In the genomic region with DNA sequence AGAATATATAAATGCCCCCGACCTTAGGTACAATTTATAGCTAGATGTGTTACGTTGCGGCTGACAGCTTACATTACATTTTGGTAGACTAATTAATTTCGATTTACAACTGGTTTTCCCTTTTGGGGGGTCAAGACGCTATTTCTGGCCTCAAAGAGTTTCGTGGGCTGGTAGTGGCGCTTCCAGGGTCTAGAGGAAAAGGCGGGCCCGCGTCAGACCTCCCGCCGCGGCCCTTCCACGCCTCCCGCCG, we compare ENCODE assay signal across 8 cellular contexts. TPM values are rescaled to one million over a fixed set of nuclear protein-coding genes. Genes with fewer than 3 reads are reported as not detected.
DNase-seq lines count a peak whose midpoint lies in the region; ATAC-seq, FAIRE-seq and TF ChIP-seq lines count a peak whose summit lies in the region.

No MANE protein-coding gene starts in this region.

- DNase-seq in activated CD4-positive, alpha-beta T cell treated with anti-CD3 and anti-CD28 coated beads, Interleukin-2, amount 10 ng/mL, durations not matched to agents 7 days and 5 days = no peak
- no peak for DNase-seq in activated CD4-positive, alpha-beta T cell treated with anti-CD3 and anti-CD28 coated beads for 4 hours
- no peak for DNase-seq in activated naive CD8-positive, alpha-beta T cell treated with anti-CD3 and anti-CD28 coated beads, Interleukin-2, amount 10 ng/mL, durations not matched to agents 7 days and 5 days
- DNase-seq in left lung (no peak), NCI-H2107 treated with DMSO at 0.1 percent for 48 hours (lab: John Stamatoyannopoulos, UW; ENCODE audit: unreplicated experiment) (no peak), HTR-8/SVneo (ENCODE audit: insufficient read length, low spot score) (no peak)
- no peak for DNase-seq in effector CD4-positive, alpha-beta T cell

- no peaks in the 10 kb centered on the region for H3K36me3 ChIP-seq in left lung
- no peaks in the 10 kb centered on the region for H3K36me3 ChIP-seq in thymus (ENCODE audit: control insufficient read depth, insufficient read depth)

- H3K27me3 Mint-ChIP-seq in activated CD4-positive, alpha-beta T cell treated with anti-CD3 and anti-CD28 coated beads, Interleukin-2, amount 10 ng/mL, durations not matched to agents 7 days and 5 days = no peaks in the 10 kb centered on the region
- no peaks in the 10 kb centered on the region for H3K27me3 Mint-ChIP-seq in activated naive CD8-positive, alpha-beta T cell treated with anti-CD3 and anti-CD28 coated beads, Interleukin-2, amount 10 ng/mL, durations not matched to agents 7 days and 5 days

- peak overlapping the region; percentile 87 for H3K27ac ChIP-seq in left lung
- H3K27ac ChIP-seq in thymus (ENCODE audit: low read depth) = peak overlapping the region; percentile 82

- no peaks in the 10 kb centered on the region for H3K9me3 ChIP-seq in left lung
- no peaks in the 10 kb centered on the region for H3K9me3 ChIP-seq in thymus (ENCODE audit: control insufficient read depth)

- POLR2A ChIA-PET in activated CD4-positive, alpha-beta T cell treated with anti-CD3 and anti-CD28 coated beads, Interleukin-2, amount 10 ng/mL, durations not matched to agents 7 days and 5 days (lab: Charles Lee) = interaction anchor here (0.5 kb wide), 1 partner anchor 71 kb away, joined by 3 read pairs; no protein-coding TSS in a partner anchor
- POLR2A ChIA-PET in activated naive CD8-positive, alpha-beta T cell treated with anti-CD3 and anti-CD28 coated beads, Interleukin-2, amount 10 ng/mL, durations not matched to agents 7 days and 5 days (lab: Charles Lee) = interaction anchor here (0.6 to 3.2 kb wide), 16 partner anchors 8 to 856 kb away, joined by 3 to 28 read pairs (median 6); a partner anchor contains a TSS

- intact Hi-C loops in left lung (cut with DNase I) = loop anchor here in 1 of 2 donors (5.0 kb wide), 1 partner anchor 68 kb away; no protein-coding TSS in a partner anchor

- H3K27me3 ChIP-seq in left lung (no peaks in the 10 kb centered on the region), thymus (ENCODE audit: control insufficient read depth, insufficient read depth) (no peaks in the 10 kb centered on the region)

- H3K36me3 Mint-ChIP-seq in activated CD4-positive, alpha-beta T cell treated with anti-CD3 and anti-CD28 coated beads, Interleukin-2, amount 10 ng/mL, durations not matched to agents 7 days and 5 days (ENCODE audit: low read depth) = peaks cover 23% of the 10 kb centered on the region
- peaks cover 24% of the 10 kb centered on the region for H3K36me3 Mint-ChIP-seq in activated naive CD8-positive, alpha-beta T cell treated with anti-CD3 and anti-CD28 coated beads, Interleukin-2, amount 10 ng/mL, durations not matched to agents 7 days and 5 days

- H3K4me1 ChIP-seq in left lung (peaks cover 7 to 32% of the 10 kb centered on the region in 2 donors), thymus (ENCODE audit: control insufficient read depth, insufficient read depth, low read length) (peaks cover 26% of the 10 kb centered on the region)

- peak overlapping the region; percentile 79 to 82 for H3K4me3 ChIP-seq in left lung
- H3K4me3 ChIP-seq in thymus (ENCODE audit: low read length) = peak overlapping the region; percentile 96

- no peak for FAIRE-seq in HTR-8/SVneo (lab: Jason Lieb, UNC)

- ATAC-seq in activated naive CD8-positive, alpha-beta T cell treated with anti-CD3 and anti-CD28 coated beads, Interleukin-2, amount 10 ng/mL, durations not matched to agents 7 days and 5 days (ENCODE audit: low read depth) = no peak
- ATAC-seq in left lung = no peak

- H3K4me1 Mint-ChIP-seq in activated CD4-positive, alpha-beta T cell treated with anti-CD3 and anti-CD28 coated beads, Interleukin-2, amount 10 ng/mL, durations not matched to agents 7 days and 5 days = peaks cover 54% of the 10 kb centered on the region
- peaks cover 47% of the 10 kb centered on the region for H3K4me1 Mint-ChIP-seq in activated naive CD8-positive, alpha-beta T cell treated with anti-CD3 and anti-CD28 coated beads, Interleukin-2, amount 10 ng/mL, durations not matched to agents 7 days and 5 days

- TF ChIP-seq CTCF in left lung (IDR thresholded peaks at IDR 0.05) = no peak

- peak overlapping the region; percentile 98 for H3K4me3 Mint-ChIP-seq in activated CD4-positive, alpha-beta T cell treated with anti-CD3 and anti-CD28 coated beads, Interleukin-2, amount 10 ng/mL, durations not matched to agents 7 days and 5 days
- peak overlapping the region; percentile 97 for H3K4me3 Mint-ChIP-seq in activated naive CD8-positive, alpha-beta T cell treated with anti-CD3 and anti-CD28 coated beads, Interleukin-2, amount 10 ng/mL, durations not matched to agents 7 days and 5 days

- CTCF ChIA-PET in activated CD4-positive, alpha-beta T cell treated with anti-CD3 and anti-CD28 coated beads, Interleukin-2, amount 10 ng/mL, durations not matched to agents 7 days and 5 days (lab: Charles Lee) = interaction anchor here (1.3 to 3.7 kb wide), 4 partner anchors 9 to 25 kb away, joined by 3 to 13 read pairs (median 3); no protein-coding TSS in a partner anchor

- WGBS in thymus = under 1% methylated on average over 16 of the region's 16 CpGs

- H3K9me3 Mint-ChIP-seq in activated CD4-positive, alpha-beta T cell treated with anti-CD3 and anti-CD28 coated beads, Interleukin-2, amount 10 ng/mL, durations not matched to agents 7 days and 5 days = no peaks in the 10 kb centered on the region
- peaks cover 1% of the 10 kb centered on the region for H3K9me3 Mint-ChIP-seq in activated naive CD8-positive, alpha-beta T cell treated with anti-CD3 and anti-CD28 coated beads, Interleukin-2, amount 10 ng/mL, durations not matched to agents 7 days and 5 days

- peak overlapping the region; percentile 97 for H3K27ac Mint-ChIP-seq in activated CD4-positive, alpha-beta T cell treated with anti-CD3 and anti-CD28 coated beads, Interleukin-2, amount 10 ng/mL, durations not matched to agents 7 days and 5 days
- peak overlapping the region; percentile 92 for H3K27ac Mint-ChIP-seq in activated naive CD8-positive, alpha-beta T cell treated with anti-CD3 and anti-CD28 coated beads, Interleukin-2, amount 10 ng/mL, durations not matched to agents 7 days and 5 days

RNA-seq across cellular contexts. Expression of a gene that starts 0.4 kb away (rescaled TPM):
- 10 to 100 TPM; 71.8 to 74.3 TPM for total RNA-seq in activated CD4-positive, alpha-beta T cell treated with anti-CD3 and anti-CD28 coated beads, Interleukin-2, amount 10 ng/mL, durations not matched to agents 7 days and 5 days
- 10 to 100 TPM; 76.7 to 81.6 TPM for total RNA-seq in activated naive CD8-positive, alpha-beta T cell treated with anti-CD3 and anti-CD28 coated beads, Interleukin-2, amount 10 ng/mL, durations not matched to agents 7 days and 5 days
- 10 to 100 TPM; 22.3 to 26.1 TPM for total RNA-seq in left lung
- 39.9 TPM for polyA plus RNA-seq in thymus

RNA-seq across cellular contexts. Expression of a gene that starts 1.0 kb away (rescaled TPM):
- 10 to 100 TPM; 19.5 to 19.9 TPM for total RNA-seq in activated CD4-positive, alpha-beta T cell treated with anti-CD3 and anti-CD28 coated beads, Interleukin-2, amount 10 ng/mL, durations not matched to agents 7 days and 5 days
- 10 to 100 TPM; 18.8 to 20.2 TPM for total RNA-seq in activated naive CD8-positive, alpha-beta T cell treated with anti-CD3 and anti-CD28 coated beads, Interleukin-2, amount 10 ng/mL, durations not matched to agents 7 days and 5 days
- total RNA-seq in left lung = 10 to 100 TPM; 18.0 to 21.9 TPM
- 17.5 TPM for polyA plus RNA-seq in thymus

RNA-seq across cellular contexts. Expression of a gene that starts 51.1 kb away (rescaled TPM):
- total RNA-seq in activated CD4-positive, alpha-beta T cell treated with anti-CD3 and anti-CD28 coated beads, Interleukin-2, amount 10 ng/mL, durations not matched to agents 7 days and 5 days = not detected
- total RNA-seq in activated naive CD8-positive, alpha-beta T cell treated with anti-CD3 and anti-CD28 coated beads, Interleukin-2, amount 10 ng/mL, durations not matched to agents 7 days and 5 days = not detected
- 1 to 10 TPM in 1 of 2 donors, not detected in 1; 1.2 TPM for total RNA-seq in left lung
- polyA plus RNA-seq in thymus = 0.18 TPM

RNA-seq across cellular contexts. Expression of a gene that starts 55.5 kb away (rescaled TPM):
- 10 to 100 TPM; 16.3 to 20.6 TPM for total RNA-seq in activated CD4-positive, alpha-beta T cell treated with anti-CD3 and anti-CD28 coated beads, Interleukin-2, amount 10 ng/mL, durations not matched to agents 7 days and 5 days
- 10 to 100 TPM; 16.9 to 19.5 TPM for total RNA-seq in activated naive CD8-positive, alpha-beta T cell treated with anti-CD3 and anti-CD28 coated beads, Interleukin-2, amount 10 ng/mL, durations not matched to agents 7 days and 5 days
- total RNA-seq in left lung = 10 to 100 TPM; 27.1 to 27.7 TPM
- 29.6 TPM for polyA plus RNA-seq in thymus
